9 cellular contexts compared by ENCODE assay signal in genomic region chr20:1816384-1817381, GRCh38.
DNase-seq lines count a peak whose midpoint lies in the region; ATAC-seq, FAIRE-seq and TF ChIP-seq lines count a peak whose summit lies in the region.
"Had no signal": no experiment of that assay in that cellular context is flagged by ENCODE, and none has a peak within 500 bp of the region (broad histone marks: within the 10 kb centered on the region; RNA-seq: fewer than 3 reads in every experiment).

No MANE protein-coding gene starts in this region.

- no peak overlapping the region for H3K9ac ChIP-seq in endothelial cell of umbilical vein (replicated peaks; ENCODE audit: extremely low read depth, insufficient read depth, low read length)

- no peaks in the 10 kb centered on the region for H3K9me1 ChIP-seq in endothelial cell of umbilical vein (replicated peaks; ENCODE audit: control insufficient read depth, extremely low read depth, insufficient read depth, low read length)

- no peaks in the 10 kb centered on the region for H4K20me1 ChIP-seq in endothelial cell of umbilical vein (replicated peaks; ENCODE audit: control insufficient read depth, extremely low read depth, insufficient read depth, low read length)

- TF ChIP-seq POLR2A in endothelial cell of umbilical vein (IDR thresholded peaks at IDR 0.05; ENCODE audit: low read depth, low read length) = no peak
- TF ChIP-seq POLR2A in GM12891 (IDR thresholded peaks at IDR 0.05; ENCODE audit: low read depth, low read length) = no peak

- H3K4me1 ChIP-seq in CD8-positive, alpha-beta T cell (ENCODE audit: insufficient read depth, low read length) = peaks cover 21% of the 10 kb centered on the region
- peaks cover 43% of the 10 kb centered on the region for H3K4me1 ChIP-seq in endothelial cell of umbilical vein (ENCODE audit: control insufficient read depth, extremely low read depth, insufficient read depth, low read length)

- CTCF ChIA-PET in CD8-positive, alpha-beta T cell (lab: Charles Lee) = no interaction called here
- CTCF ChIA-PET in endothelial cell of umbilical vein (lab: Charles Lee) = interaction anchor here (1.0 to 1.7 kb wide), 2 partner anchors 8 to 15 kb away, joined by 4 to 5 read pairs; no protein-coding TSS in a partner anchor

- H3K9me3 ChIP-seq in CD8-positive, alpha-beta T cell (ENCODE audit: low read length) = peaks cover under 1% of the 10 kb centered on the region
- H3K9me3 ChIP-seq in endothelial cell of umbilical vein (replicated peaks; ENCODE audit: control insufficient read depth, insufficient read depth, low read length) = no peaks in the 10 kb centered on the region

- H3K79me2 ChIP-seq in endothelial cell of umbilical vein (ENCODE audit: control insufficient read depth, insufficient read depth, low read length) = no peaks in the 10 kb centered on the region

- no peaks in the 10 kb centered on the region for H3K36me3 ChIP-seq in CD8-positive, alpha-beta T cell (ENCODE audit: insufficient read depth, low read length)
- H3K36me3 ChIP-seq in endothelial cell of umbilical vein (ENCODE audit: control insufficient read depth in 2 of 2, extremely low read depth in 1 of 2, insufficient read depth in 2 of 2, low read length in 2 of 2) = no peaks in the 10 kb centered on the region

- DNase-seq in CD8-positive, alpha-beta T cell = peak in 3 of 7 experiments; percentile 1 to 57 (median 29)
- peak; percentile 97 for DNase-seq in NCI-H446 treated with DMSO at 0.1 percent for 48 hours (lab: John Stamatoyannopoulos, UW)
- peak; percentile 84 for DNase-seq in endothelial cell of umbilical vein (ENCODE audit: low read depth, low spot score)
- peak; percentile 57 for DNase-seq in occipital lobe (lab: John Stamatoyannopoulos, UW)
- DNase-seq in GM12891 (ENCODE audit: insufficient read length, low spot score) = no peak

- H3K4me3 Mint-ChIP-seq in CD8-positive, alpha-beta T cell = peak overlapping the region; percentile 33

- H2AFZ ChIP-seq in endothelial cell of umbilical vein (ENCODE audit: low read depth, low read length) = no peak overlapping the region

- BruUV-seq in endothelial cell of umbilical vein (replicated peaks; lab: Mats Ljungman, UMichigan) = TSS peak; percentile 24

- no peak overlapping the region for H3K27ac ChIP-seq in CD8-positive, alpha-beta T cell (ENCODE audit: low read depth, low read length)
- H3K27ac ChIP-seq in endothelial cell of umbilical vein (ENCODE audit: insufficient read depth, low read depth, low read length) = peak overlapping the region; percentile 58

- peaks cover 28% of the 10 kb centered on the region for H3K4me1 Mint-ChIP-seq in CD8-positive, alpha-beta T cell (ENCODE audit: low read depth)

- no peak overlapping the region for H3K27ac Mint-ChIP-seq in CD8-positive, alpha-beta T cell

- intact Hi-C loops in CD8-positive, alpha-beta T cell (cut with DNase I, micrococcal nuclease) = no loop called here
- intact Hi-C loops in endothelial cell of umbilical vein (cut with micrococcal nuclease) = loop anchor here (1.0 kb wide), 1 partner anchor 8 kb away; no protein-coding TSS in a partner anchor

- POLR2A ChIA-PET in CD8-positive, alpha-beta T cell (lab: Charles Lee) = no interaction called here
- POLR2A ChIA-PET in endothelial cell of umbilical vein (lab: Charles Lee) = no interaction called here

- H3K27me3 ChIP-seq in CD8-positive, alpha-beta T cell (ENCODE audit: insufficient read depth, low read length) = peaks cover 8% of the 10 kb centered on the region
- H3K27me3 ChIP-seq in endothelial cell of umbilical vein (ENCODE audit: control insufficient read depth in 2 of 2, insufficient read depth in 2 of 2, low read length in 2 of 2) = peaks cover 0 to 2% of the 10 kb centered on the region in 2 experiments

- TF ChIP-seq CTCF in CD8-positive, alpha-beta T cell (IDR thresholded peaks at IDR 0.05) = no peak
- TF ChIP-seq CTCF in endothelial cell of umbilical vein (IDR thresholded peaks at IDR 0.05; ENCODE audit: extremely low read depth in 1 of 2, insufficient read depth in 1 of 2, low read depth in 1 of 2, low read length in 2 of 2) = no peak

- H3K27me3 Mint-ChIP-seq in CD8-positive, alpha-beta T cell (ENCODE audit: low read depth) = peaks cover 62% of the 10 kb centered on the region

- dilution Hi-C loops in endothelial cell of umbilical vein (cut with MboI; ENCODE audit: extremely low pct_ligation_motif_present, low sequenced_read_pairs) = no loop called here

- no peaks in the 10 kb centered on the region for H3K36me3 Mint-ChIP-seq in CD8-positive, alpha-beta T cell

- peak overlapping the region; percentile 9 for H3K4me3 ChIP-seq in CD8-positive, alpha-beta T cell (ENCODE audit: low read depth, low read length)
- H3K4me3 ChIP-seq in endothelial cell of umbilical vein (replicated peaks in 1 of 3; ENCODE audit: insufficient read depth in 1 of 3, low read depth in 1 of 3, low read length in 3 of 3) = no peak overlapping the region

- peak; percentile 46 for ATAC-seq in CD8-positive, alpha-beta T cell
- no peak for ATAC-seq in HG03521 (IDR thresholded peaks at IDR 0.05; ENCODE audit: unreplicated experiment)
- ATAC-seq in GM19397 (IDR thresholded peaks at IDR 0.05; ENCODE audit: unreplicated experiment) = no peak
- no peak for ATAC-seq in HG03097 (IDR thresholded peaks at IDR 0.05; ENCODE audit: low FRiP score, unreplicated experiment)
- ATAC-seq: Panc1 had no signal

- H3K4me2 ChIP-seq in endothelial cell of umbilical vein (ENCODE audit: insufficient read depth, low read length) = no peak overlapping the region

- FAIRE-seq in endothelial cell of umbilical vein (lab: Jason Lieb, UNC) (peak; percentile 88), GM12891 (lab: Jason Lieb, UNC) (no peak)

- no peaks in the 10 kb centered on the region for H3K9me3 Mint-ChIP-seq in CD8-positive, alpha-beta T cell

TF ChIP-seq in endothelial cell of umbilical vein, 7 proteins besides CTCF, POLR2A, EP300 and RAD21:
- TF ChIP-seq MAX (IDR thresholded peaks at IDR 0.05; ENCODE audit: insufficient read depth, insufficient read length) (no peak), EZH2 (IDR thresholded peaks at IDR 0.05; ENCODE audit: borderline replicate concordance, low read depth, low read length, severe bottlenecking) (no peak), JUN (IDR thresholded peaks at IDR 0.05; ENCODE audit: borderline replicate concordance, insufficient read depth, insufficient read length, low read depth) (peak; percentile 98), FOS (IDR thresholded peaks at IDR 0.05; ENCODE audit: borderline replicate concordance, insufficient read depth, low read length) (no peak)

TF ChIP-seq in GM12891, 5 proteins besides CTCF, POLR2A, EP300 and RAD21:
- no peak for TF ChIP-seq PAX5 (IDR thresholded peaks at IDR 0.05; ENCODE audit: insufficient read depth, low read length, severe bottlenecking)
- TF ChIP-seq POU2F2 (IDR thresholded peaks at IDR 0.05; ENCODE audit: low read depth, low read length) = no peak
- TF ChIP-seq POLR2AphosphoS5 (IDR thresholded peaks at IDR 0.05; ENCODE audit: low read depth, low read length) = no peak
